1 cellular context compared by ENCODE assay signal in the genomic region with DNA sequence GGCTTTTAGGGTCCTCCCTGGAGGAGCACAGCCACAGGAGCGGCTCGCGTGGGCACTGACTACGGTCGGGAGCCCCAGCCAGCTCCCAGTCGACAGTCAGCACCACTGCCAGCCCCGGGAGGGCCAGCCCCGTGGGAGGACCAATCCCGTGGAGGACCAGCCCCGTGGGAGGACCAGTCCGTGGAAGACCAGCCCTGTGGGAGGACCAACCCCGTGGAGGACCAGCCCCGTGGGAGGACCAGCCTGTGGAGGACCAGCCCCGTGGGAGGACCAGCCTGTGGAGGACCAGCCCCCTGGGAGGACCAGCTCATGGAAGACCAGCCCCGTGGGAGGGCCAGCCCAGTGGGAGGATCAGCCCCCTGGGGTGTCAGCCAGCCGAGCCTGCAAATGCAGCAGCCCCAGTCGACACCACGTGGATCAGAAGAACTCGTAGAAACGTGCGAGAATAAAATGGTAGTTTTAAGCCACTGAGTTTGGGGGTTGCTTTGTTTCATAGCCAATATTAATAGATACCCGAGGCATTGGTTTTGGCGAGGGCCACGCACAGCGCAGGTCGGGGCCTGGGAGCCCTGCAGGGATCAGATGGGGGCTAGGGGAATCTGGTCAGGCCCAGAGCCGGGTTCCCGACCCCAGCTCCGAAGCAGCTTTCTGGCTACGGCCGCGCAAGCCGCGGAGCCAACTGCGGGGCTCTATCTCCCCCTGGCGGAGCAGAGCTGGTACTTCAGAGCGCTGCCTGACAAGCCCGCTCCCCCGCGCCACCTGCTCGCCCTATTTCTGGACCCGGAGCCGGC.
TF ChIP-seq lines count a peak whose summit lies in the region.

No MANE protein-coding gene starts in this region.

TF ChIP-seq in HepG2, 621 proteins besides CTCF, POLR2A, EP300 and RAD21 (continued from another document):
- TF ChIP-seq GMEB1 (CRISPR knock-in tag; IDR thresholded peaks at IDR 0.05; ENCODE audit: borderline replicate concordance) (peak; percentile 50; the same call in 1 of the 2 replicates), POGZ (CRISPR knock-in tag; IDR thresholded peaks at IDR 0.05) (peak; percentile 79), SRF (IDR thresholded peaks at IDR 0.05; ENCODE audit: low read depth, low read length) (no peak), RARG (CRISPR knock-in tag; IDR thresholded peaks at IDR 0.05; ENCODE audit: low read depth) (0 out of 2 replicates have a peak, but pooled peaks have one; percentile 33), ZNF7 (CRISPR knock-in tag; IDR thresholded peaks at IDR 0.05) (no peak), SMAD3 (CRISPR knock-in tag; IDR thresholded peaks at IDR 0.05) (peak; percentile 73; the same call in 1 of the 2 replicates)
- TF ChIP-seq, protein P1, sequence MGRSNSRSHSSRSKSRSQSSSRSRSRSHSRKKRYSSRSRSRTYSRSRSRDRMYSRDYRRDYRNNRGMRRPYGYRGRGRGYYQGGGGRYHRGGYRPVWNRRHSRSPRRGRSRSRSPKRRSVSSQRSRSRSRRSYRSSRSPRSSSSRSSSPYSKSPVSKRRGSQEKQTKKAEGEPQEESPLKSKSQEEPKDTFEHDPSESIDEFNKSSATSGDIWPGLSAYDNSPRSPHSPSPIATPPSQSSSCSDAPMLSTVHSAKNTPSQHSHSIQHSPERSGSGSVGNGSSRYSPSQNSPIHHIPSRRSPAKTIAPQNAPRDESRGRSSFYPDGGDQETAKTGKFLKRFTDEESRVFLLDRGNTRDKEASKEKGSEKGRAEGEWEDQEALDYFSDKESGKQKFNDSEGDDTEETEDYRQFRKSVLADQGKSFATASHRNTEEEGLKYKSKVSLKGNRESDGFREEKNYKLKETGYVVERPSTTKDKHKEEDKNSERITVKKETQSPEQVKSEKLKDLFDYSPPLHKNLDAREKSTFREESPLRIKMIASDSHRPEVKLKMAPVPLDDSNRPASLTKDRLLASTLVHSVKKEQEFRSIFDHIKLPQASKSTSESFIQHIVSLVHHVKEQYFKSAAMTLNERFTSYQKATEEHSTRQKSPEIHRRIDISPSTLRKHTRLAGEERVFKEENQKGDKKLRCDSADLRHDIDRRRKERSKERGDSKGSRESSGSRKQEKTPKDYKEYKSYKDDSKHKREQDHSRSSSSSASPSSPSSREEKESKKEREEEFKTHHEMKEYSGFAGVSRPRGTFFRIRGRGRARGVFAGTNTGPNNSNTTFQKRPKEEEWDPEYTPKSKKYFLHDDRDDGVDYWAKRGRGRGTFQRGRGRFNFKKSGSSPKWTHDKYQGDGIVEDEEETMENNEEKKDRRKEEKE (IDR thresholded peaks at IDR 0.05): no peak
